Comparison of ENCODE assay signal across 28 cellular contexts in the genomic region with DNA sequence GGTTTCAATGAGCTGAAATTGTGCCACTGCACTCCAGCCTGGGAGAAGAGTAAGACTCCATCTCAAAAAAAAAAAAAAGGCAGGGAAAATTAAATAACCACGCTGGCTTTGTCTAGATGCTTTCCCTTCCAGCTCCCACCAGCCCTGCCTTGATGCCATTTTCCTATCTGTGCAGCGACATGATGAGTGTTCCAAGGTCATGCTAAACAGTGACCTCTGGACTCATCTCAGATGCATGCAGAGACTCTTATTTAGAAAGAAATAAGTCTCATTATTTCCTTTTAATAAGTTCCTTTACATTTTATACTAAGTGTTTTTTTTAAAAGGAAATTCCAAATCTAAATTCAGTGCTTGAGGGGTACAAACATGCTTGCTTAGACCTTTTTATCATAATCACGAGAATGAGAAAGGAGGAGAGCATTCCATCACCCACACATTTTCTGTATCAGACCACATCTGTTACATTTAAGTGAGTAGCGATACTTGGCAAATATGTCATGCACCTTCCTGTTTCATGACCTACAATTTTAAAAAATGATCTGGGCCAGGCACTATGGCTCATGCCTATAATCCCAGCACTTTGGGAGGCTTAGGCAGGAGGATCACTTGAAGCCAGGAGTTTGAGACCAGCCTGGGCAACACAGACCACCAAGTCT.
"Had no signal": no experiment of that assay in that cellular context is flagged by ENCODE, and none has a peak within 500 bp of the region (broad histone marks: within the 10 kb centered on the region; RNA-seq: fewer than 3 reads in every experiment).

No MANE protein-coding gene starts in this region.

- H3K9me3 Mint-ChIP-seq: activated naive CD4-positive, alpha-beta T cell treated with anti-CD3 and anti-CD28 coated beads, Interleukin-2, amount 10 ng/mL, durations not matched to agents 7 days and 5 days; natural killer cell; neural progenitor cell; stimulated activated naive CD8-positive, alpha-beta T cell treated with anti-CD3 and anti-CD28 coated beads, Interleukin-15, Interleukin-2, amounts not matched to agents 100 ng/mL and 50 ng/mL, for 24 hours; T-helper 2 cell treated with Interferon-gamma antibody and Interleukin-4, amounts not matched to agents 5 μg/mL and 100 μg/mL, for 36 hours had no signal

- H3K27me3 ChIP-seq: colonic mucosa, esophagus squamous epithelium, gastrocnemius medialis, left lung, neural progenitor cell, spleen, upper lobe of right lung had no signal

- H3K9ac ChIP-seq: neural progenitor cell, parathyroid adenoma had no signal

- ATAC-seq: gastrocnemius medialis, left lung, lower lobe of right lung, natural killer cell, psoas muscle, upper lobe of right lung had no signal

- H3K4me3 ChIP-seq: colonic mucosa, esophagus squamous epithelium, gastrocnemius medialis, left lung, lower lobe of right lung, neural progenitor cell, psoas muscle, spleen, upper lobe of right lung had no signal

- FAIRE-seq: endometrium, islet of Langerhans had no signal

- H3K79me2 ChIP-seq: parathyroid adenoma had no signal

- H3K27me3 Mint-ChIP-seq: stimulated activated naive CD8-positive, alpha-beta T cell treated with anti-CD3 and anti-CD28 coated beads, Interleukin-15, Interleukin-2, amounts not matched to agents 100 ng/mL and 50 ng/mL, for 24 hours had no signal

- H3K4me1 Mint-ChIP-seq: activated naive CD4-positive, alpha-beta T cell treated with anti-CD3 and anti-CD28 coated beads, Interleukin-2, amount 10 ng/mL, durations not matched to agents 7 days and 5 days; natural killer cell; neural progenitor cell had no signal

- DNase-seq: activated CD4-positive, alpha-beta T cell treated with anti-CD3 and anti-CD28 coated beads for 48 hours; activated CD4-positive, alpha-beta T cell treated with anti-CD3 and anti-CD28 coated beads, Interleukin-2, amount 50 U/mL, for 48 hours; activated CD4-positive, CD25-positive, alpha-beta regulatory T cell; activated CD8-positive, alpha-beta memory T cell treated with anti-CD3 and anti-CD28 coated beads, Interleukin-2, amount 50 U/mL, for 48 hours; activated effector memory CD4-positive, alpha-beta T cell treated with anti-CD3 and anti-CD28 coated beads, Interleukin-2, amount 50 U/mL, for 16 hours; activated naive CD4-positive, alpha-beta T cell treated with anti-CD3 and anti-CD28 coated beads, Interleukin-2, amount 10 ng/mL, durations not matched to agents 7 days and 5 days; colonic mucosa; effector CD8-positive, alpha-beta T cell; esophagus squamous epithelium; gastrocnemius medialis; glutamatergic neuron; left lung; lower lobe of right lung; mesendoderm; natural killer cell; occipital lobe; psoas muscle; spleen; substantia nigra; T-helper 1 cell; upper lobe of right lung had no signal

- H2AFZ ChIP-seq: neural progenitor cell, parathyroid adenoma had no signal

- H3K4me2 ChIP-seq: neural progenitor cell had no signal

- H3K36me3 Mint-ChIP-seq: activated naive CD4-positive, alpha-beta T cell treated with anti-CD3 and anti-CD28 coated beads, Interleukin-2, amount 10 ng/mL, durations not matched to agents 7 days and 5 days; natural killer cell; neural progenitor cell had no signal

- H3K4me3 Mint-ChIP-seq: activated naive CD4-positive, alpha-beta T cell treated with anti-CD3 and anti-CD28 coated beads, Interleukin-2, amount 10 ng/mL, durations not matched to agents 7 days and 5 days; natural killer cell; neural progenitor cell; stimulated activated naive CD8-positive, alpha-beta T cell treated with anti-CD3 and anti-CD28 coated beads, Interleukin-15, Interleukin-2, amounts not matched to agents 100 ng/mL and 50 ng/mL, for 24 hours; T-helper 2 cell treated with Interferon-gamma antibody and Interleukin-4, amounts not matched to agents 5 μg/mL and 100 μg/mL, for 36 hours had no signal

- H3K27ac Mint-ChIP-seq: activated naive CD4-positive, alpha-beta T cell treated with anti-CD3 and anti-CD28 coated beads, Interleukin-2, amount 10 ng/mL, durations not matched to agents 7 days and 5 days; natural killer cell; neural progenitor cell; stimulated activated naive CD8-positive, alpha-beta T cell treated with anti-CD3 and anti-CD28 coated beads, Interleukin-15, Interleukin-2, amounts not matched to agents 100 ng/mL and 50 ng/mL, for 24 hours; T-helper 2 cell treated with Interferon-gamma antibody and Interleukin-4, amounts not matched to agents 5 μg/mL and 100 μg/mL, for 36 hours had no signal

- H3K9me3 ChIP-seq: colonic mucosa, esophagus squamous epithelium, gastrocnemius medialis, left lung, lower lobe of right lung, psoas muscle, spleen, upper lobe of right lung had no signal

- H3K4me1 ChIP-seq: colonic mucosa, left lung, lower lobe of right lung, parathyroid adenoma, spleen, upper lobe of right lung had no signal

- H3K27ac ChIP-seq: colonic mucosa, epithelial cell of prostate, esophagus squamous epithelium, gastrocnemius medialis, left lung, lower lobe of right lung, neural progenitor cell, parathyroid adenoma, psoas muscle, spleen, upper lobe of right lung had no signal

- H3K36me3 ChIP-seq: colonic mucosa, esophagus squamous epithelium, gastrocnemius medialis, left lung, lower lobe of right lung, neural progenitor cell, spleen, upper lobe of right lung had no signal
